1 cellular context compared by ENCODE assay signal in the genomic region with DNA sequence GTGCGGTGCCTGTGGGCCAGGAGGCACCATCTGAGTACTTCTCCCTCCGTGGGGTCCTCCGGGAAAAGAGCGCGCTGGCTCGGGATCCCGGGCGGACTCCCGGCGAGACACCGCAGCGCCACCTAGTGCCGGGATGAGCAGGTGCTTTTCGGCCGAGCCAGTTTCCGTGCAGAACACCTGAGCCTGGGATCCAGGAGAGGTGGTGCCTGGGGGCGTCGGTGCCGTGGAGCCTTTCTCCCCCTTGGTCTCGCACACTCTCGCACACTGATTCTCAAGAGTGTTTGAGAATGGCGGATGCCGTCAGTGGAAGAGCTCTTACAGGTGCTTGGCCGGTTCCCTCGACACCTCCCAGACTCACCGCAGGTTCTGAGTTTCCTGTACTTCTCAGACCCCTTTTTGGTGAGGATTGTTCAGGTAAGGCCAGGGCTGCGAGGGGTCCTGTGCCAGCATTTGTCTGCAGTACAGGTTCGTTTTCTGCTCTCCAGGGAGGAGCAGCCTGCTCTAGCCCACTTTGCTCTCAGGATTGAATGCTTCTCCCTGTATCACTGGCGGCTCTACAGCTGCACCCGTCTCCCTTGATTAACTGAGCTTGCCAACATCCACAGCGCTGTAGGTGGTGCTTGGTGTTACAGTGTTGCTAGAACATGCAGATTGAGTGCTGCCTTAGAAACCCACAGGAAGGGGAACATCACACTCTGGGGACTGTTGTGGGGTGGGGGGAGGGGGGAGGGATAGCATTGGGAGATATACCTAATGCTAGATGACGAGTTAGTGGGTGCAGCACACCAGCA.
TF ChIP-seq lines count a peak whose summit lies in the region.

No MANE protein-coding gene starts in this region.

TF ChIP-seq in K562, 482 proteins besides CTCF, POLR2A, EP300 and RAD21:
- TF ChIP-seq, protein P1, sequence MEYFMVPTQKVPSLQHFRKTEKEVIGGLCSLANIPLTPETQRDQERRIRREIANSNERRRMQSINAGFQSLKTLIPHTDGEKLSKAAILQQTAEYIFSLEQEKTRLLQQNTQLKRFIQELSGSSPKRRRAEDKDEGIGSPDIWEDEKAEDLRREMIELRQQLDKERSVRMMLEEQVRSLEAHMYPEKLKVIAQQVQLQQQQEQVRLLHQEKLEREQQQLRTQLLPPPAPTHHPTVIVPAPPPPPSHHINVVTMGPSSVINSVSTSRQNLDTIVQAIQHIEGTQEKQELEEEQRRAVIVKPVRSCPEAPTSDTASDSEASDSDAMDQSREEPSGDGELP (CRISPR knock-in tag; IDR thresholded peaks at IDR 0.05; ENCODE audit: borderline replicate concordance) = peak; percentile 46; the same call in 1 of the 2 replicates
- peak; percentile 64 for TF ChIP-seq RB1 (IDR thresholded peaks at IDR 0.05; ENCODE audit: low read depth)
- TF ChIP-seq, protein P2, sequence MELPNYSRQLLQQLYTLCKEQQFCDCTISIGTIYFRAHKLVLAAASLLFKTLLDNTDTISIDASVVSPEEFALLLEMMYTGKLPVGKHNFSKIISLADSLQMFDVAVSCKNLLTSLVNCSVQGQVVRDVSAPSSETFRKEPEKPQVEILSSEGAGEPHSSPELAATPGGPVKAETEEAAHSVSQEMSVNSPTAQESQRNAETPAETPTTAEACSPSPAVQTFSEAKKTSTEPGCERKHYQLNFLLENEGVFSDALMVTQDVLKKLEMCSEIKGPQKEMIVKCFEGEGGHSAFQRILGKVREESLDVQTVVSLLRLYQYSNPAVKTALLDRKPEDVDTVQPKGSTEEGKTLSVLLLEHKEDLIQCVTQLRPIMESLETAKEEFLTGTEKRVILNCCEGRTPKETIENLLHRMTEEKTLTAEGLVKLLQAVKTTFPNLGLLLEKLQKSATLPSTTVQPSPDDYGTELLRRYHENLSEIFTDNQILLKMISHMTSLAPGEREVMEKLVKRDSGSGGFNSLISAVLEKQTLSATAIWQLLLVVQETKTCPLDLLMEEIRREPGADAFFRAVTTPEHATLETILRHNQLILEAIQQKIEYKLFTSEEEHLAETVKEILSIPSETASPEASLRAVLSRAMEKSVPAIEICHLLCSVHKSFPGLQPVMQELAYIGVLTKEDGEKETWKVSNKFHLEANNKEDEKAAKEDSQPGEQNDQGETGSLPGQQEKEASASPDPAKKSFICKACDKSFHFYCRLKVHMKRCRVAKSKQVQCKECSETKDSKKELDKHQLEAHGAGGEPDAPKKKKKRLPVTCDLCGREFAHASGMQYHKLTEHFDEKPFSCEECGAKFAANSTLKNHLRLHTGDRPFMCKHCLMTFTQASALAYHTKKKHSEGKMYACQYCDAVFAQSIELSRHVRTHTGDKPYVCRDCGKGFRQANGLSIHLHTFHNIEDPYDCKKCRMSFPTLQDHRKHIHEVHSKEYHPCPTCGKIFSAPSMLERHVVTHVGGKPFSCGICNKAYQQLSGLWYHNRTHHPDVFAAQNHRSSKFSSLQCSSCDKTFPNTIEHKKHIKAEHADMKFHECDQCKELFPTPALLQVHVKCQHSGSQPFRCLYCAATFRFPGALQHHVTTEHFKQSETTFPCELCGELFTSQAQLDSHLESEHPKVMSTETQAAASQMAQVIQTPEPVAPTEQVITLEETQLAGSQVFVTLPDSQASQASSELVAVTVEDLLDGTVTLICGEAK (IDR thresholded peaks at IDR 0.05) = no peak
- TF ChIP-seq, protein P2 (CRISPR knock-in tag; IDR thresholded peaks at IDR 0.05) = no peak
- no peak for TF ChIP-seq SMARCE1 (IDR thresholded peaks at IDR 0.05)
- no peak for TF ChIP-seq ZNF212 (CRISPR knock-in tag; IDR thresholded peaks at IDR 0.05)
- no peak for TF ChIP-seq RAD51 (IDR thresholded peaks at IDR 0.05; ENCODE audit: borderline replicate concordance, low read depth)
- no peak for TF ChIP-seq BCOR (IDR thresholded peaks at IDR 0.05)
- TF ChIP-seq, protein P3, sequence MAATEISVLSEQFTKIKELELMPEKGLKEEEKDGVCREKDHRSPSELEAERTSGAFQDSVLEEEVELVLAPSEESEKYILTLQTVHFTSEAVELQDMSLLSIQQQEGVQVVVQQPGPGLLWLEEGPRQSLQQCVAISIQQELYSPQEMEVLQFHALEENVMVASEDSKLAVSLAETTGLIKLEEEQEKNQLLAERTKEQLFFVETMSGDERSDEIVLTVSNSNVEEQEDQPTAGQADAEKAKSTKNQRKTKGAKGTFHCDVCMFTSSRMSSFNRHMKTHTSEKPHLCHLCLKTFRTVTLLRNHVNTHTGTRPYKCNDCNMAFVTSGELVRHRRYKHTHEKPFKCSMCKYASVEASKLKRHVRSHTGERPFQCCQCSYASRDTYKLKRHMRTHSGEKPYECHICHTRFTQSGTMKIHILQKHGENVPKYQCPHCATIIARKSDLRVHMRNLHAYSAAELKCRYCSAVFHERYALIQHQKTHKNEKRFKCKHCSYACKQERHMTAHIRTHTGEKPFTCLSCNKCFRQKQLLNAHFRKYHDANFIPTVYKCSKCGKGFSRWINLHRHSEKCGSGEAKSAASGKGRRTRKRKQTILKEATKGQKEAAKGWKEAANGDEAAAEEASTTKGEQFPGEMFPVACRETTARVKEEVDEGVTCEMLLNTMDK (IDR thresholded peaks at IDR 0.05; ENCODE audit: borderline replicate concordance, insufficient read depth, low read depth, low read length, poor library complexity, severe bottlenecking) = peak; percentile 36
- TF ChIP-seq POLR2G (IDR thresholded peaks at IDR 0.05; ENCODE audit: low read depth, low read length) = 0 out of 2 replicates have a peak, but pooled peaks have one; percentile 18
- no peak for TF ChIP-seq HDAC6 (IDR thresholded peaks at IDR 0.05; ENCODE audit: low read depth, low read length)
- TF ChIP-seq GABPB1 (CRISPR knock-in tag; IDR thresholded peaks at IDR 0.05) = no peak
- TF ChIP-seq, protein P4, sequence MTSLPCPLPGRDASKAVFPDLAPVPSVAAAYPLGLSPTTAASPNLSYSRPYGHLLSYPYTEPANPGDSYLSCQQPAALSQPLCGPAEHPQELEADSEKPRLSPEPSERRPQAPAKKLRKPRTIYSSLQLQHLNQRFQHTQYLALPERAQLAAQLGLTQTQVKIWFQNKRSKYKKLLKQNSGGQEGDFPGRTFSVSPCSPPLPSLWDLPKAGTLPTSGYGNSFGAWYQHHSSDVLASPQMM (CRISPR knock-in tag; IDR thresholded peaks at IDR 0.05) = no peak
- no peak for TF ChIP-seq SREBF1 (IDR thresholded peaks at IDR 0.05; ENCODE audit: borderline replicate concordance, low read depth, low read length)
- TF ChIP-seq ZKSCAN3 (CRISPR knock-in tag; IDR thresholded peaks at IDR 0.05) = no peak
- no peak for TF ChIP-seq YY1 (IDR thresholded peaks at IDR 0.05; ENCODE audit: borderline replicate concordance in 1 of 3, control insufficient read depth in 1 of 3, extremely low read depth in 1 of 3, insufficient read depth in 3 of 3, insufficient read length in 1 of 3, insufficient replicate concordance in 2 of 3, low read depth in 1 of 3, low read length in 2 of 3)
- no peak for TF ChIP-seq CHD1 (IDR thresholded peaks at IDR 0.05; ENCODE audit: low read length)
- TF ChIP-seq, protein P5, sequence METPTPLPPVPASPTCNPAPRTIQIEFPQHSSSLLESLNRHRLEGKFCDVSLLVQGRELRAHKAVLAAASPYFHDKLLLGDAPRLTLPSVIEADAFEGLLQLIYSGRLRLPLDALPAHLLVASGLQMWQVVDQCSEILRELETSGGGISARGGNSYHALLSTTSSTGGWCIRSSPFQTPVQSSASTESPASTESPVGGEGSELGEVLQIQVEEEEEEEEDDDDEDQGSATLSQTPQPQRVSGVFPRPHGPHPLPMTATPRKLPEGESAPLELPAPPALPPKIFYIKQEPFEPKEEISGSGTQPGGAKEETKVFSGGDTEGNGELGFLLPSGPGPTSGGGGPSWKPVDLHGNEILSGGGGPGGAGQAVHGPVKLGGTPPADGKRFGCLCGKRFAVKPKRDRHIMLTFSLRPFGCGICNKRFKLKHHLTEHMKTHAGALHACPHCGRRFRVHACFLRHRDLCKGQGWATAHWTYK (CRISPR knock-in tag; IDR thresholded peaks at IDR 0.05) = no peak
- no peak for TF ChIP-seq SRSF7 (optimal IDR thresholded peaks at IDR 0.05; ENCODE audit: low read depth, low read length)
- TF ChIP-seq, protein P6, sequence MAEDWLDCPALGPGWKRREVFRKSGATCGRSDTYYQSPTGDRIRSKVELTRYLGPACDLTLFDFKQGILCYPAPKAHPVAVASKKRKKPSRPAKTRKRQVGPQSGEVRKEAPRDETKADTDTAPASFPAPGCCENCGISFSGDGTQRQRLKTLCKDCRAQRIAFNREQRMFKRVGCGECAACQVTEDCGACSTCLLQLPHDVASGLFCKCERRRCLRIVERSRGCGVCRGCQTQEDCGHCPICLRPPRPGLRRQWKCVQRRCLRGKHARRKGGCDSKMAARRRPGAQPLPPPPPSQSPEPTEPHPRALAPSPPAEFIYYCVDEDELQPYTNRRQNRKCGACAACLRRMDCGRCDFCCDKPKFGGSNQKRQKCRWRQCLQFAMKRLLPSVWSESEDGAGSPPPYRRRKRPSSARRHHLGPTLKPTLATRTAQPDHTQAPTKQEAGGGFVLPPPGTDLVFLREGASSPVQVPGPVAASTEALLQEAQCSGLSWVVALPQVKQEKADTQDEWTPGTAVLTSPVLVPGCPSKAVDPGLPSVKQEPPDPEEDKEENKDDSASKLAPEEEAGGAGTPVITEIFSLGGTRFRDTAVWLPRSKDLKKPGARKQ (CRISPR knock-in tag; IDR thresholded peaks at IDR 0.05) = peak; percentile 94
